ENCODE assay signal across 19 cellular contexts in the genomic region with DNA sequence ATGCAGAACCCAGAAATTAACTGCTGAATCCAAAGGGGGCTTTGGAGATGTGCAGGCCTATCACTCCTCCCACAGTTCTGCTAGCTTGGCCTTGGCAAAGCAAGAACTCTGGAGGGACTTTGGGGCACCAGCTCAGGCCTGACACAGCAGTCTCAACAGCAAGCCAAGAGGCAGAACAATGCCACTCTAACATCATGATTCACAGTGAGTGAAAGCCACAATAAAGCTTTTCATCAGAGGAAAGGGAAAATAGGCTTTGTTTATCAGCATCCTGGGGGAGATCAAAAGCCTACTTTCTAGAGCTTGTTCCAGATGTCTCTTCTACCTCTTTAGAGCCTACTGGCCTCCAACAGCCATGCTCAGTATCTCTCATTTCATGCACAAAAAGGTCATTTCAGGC.
A peak's percentile ranks its signal among the peaks of the same experiment; 100 is the strongest.
DNase-seq lines count a peak whose midpoint lies in the region; ATAC-seq and TF ChIP-seq lines count a peak whose summit lies in the region.
"Had no signal": no experiment of that assay in that cellular context is flagged by ENCODE, and none has a peak within 500 bp of the region (broad histone marks: within the 10 kb centered on the region; RNA-seq: fewer than 3 reads in every experiment).

No MANE protein-coding gene starts in this region.

- ATAC-seq in sciatic nerve, result peak; percentile 34
- ATAC-seq: lower lobe of right lung had no signal

- intact Hi-C loops in sciatic nerve (cut with DNase I), result no loop called here

- in situ Hi-C loops in G401 (cut with HindIII; ENCODE audit: low sequenced_read_pairs) (no loop called here), SK-MEL-5 (cut with HindIII; ENCODE audit: low pct_unique_long_range_greater_than_20kb, low sequenced_read_pairs) (no loop called here)

- no peak overlapping the region for H3K27ac ChIP-seq in coronary artery
- H3K27ac ChIP-seq: colonic mucosa, hepatocyte, lower lobe of right lung, right atrium auricular region, thoracic aorta had no signal

- TF ChIP-seq CTCF in coronary artery (IDR thresholded peaks at IDR 0.05), result no peak

- DNase-seq in G401 (ENCODE audit: low spot score), result peak; percentile 68
- peak; percentile 50 for DNase-seq in SK-MEL-5 (ENCODE audit: low read depth, low spot score)
- peak; percentile 83 to 97 for DNase-seq in hippocampal formation (lab: John Stamatoyannopoulos, UW)
- DNase-seq in sciatic nerve (ENCODE audit: low spot score), result no peak
- no peak for DNase-seq in GM19240 (ENCODE audit: insufficient read length, low spot score)
- no peak for DNase-seq in NCI-H128 (lab: John Stamatoyannopoulos, UW; ENCODE audit: unreplicated experiment)
- DNase-seq in coronary artery (ENCODE audit: low spot score), result no peak
- DNase-seq: activated CD4-positive, CD25-positive, alpha-beta regulatory T cell treated with anti-CD3 and anti-CD28 coated beads, Interleukin-2, amount 50 U/mL, for 72 hours; activated naive CD4-positive, alpha-beta T cell treated with anti-CD3 and anti-CD28 coated beads, Interleukin-2, amount 50 U/mL, for 16 hours; activated T-cell treated with anti-CD3 and anti-CD28 coated beads, Interleukin-2, amount 50 U/mL, for 48 hours; CD4-positive, alpha-beta T cell; colonic mucosa; H9; lower lobe of right lung; NCI-H1092 treated with DMSO at 0.1 percent for 48 hours; NCI-H524 treated with DMSO at 0.1 percent for 48 hours had no signal

- no peak overlapping the region for H3K4me3 ChIP-seq in coronary artery
- H3K4me3 ChIP-seq: colonic mucosa, hepatocyte, lower lobe of right lung, right atrium auricular region, thoracic aorta had no signal

Comparison
In these comparisons a context has a peak if more than half of its experiments do, and no peak if none do; other contexts are left out.
1. DNase-seq: peak in G401 (single experiment), SK-MEL-5 (single experiment) and hippocampal formation (2 of 2); none in sciatic nerve (single experiment), GM19240 (single experiment), NCI-H128 (single experiment) and coronary artery (single experiment).